Comparison of ENCODE assay signal across 17 cellular contexts in genomic region chr1:29668761-29669487, GRCh38.
"Had no signal": no experiment of that assay in that cellular context is flagged by ENCODE, and none has a peak within 500 bp of the region (broad histone marks: within the 10 kb centered on the region; RNA-seq: fewer than 3 reads in every experiment).

No MANE protein-coding gene starts in this region.

- H3K4me3 Mint-ChIP-seq: activated B cell treated with CpG ODN at 0.5 μM for 24 hours; activated naive CD8-positive, alpha-beta T cell treated with anti-CD3 and anti-CD28 coated beads for 36 hours; activated T-helper 1 cell treated with anti-CD3 and anti-CD28 coated beads, Interleukin-12 subunit alpha, Interleukin-12 subunit beta, Interleukin-2, Interleukin-4 antibody, amounts not matched to agents 30 ng/mL and 10 ng/mL and 1 ng/mL, durations not matched to agents 14 hours and 24 hours and 36 hours; dendritic cell treated with granulocyte-macrophage colony-stimulating factor and Interleukin-4, amounts not matched to agents 40 ng/mL and 50 ng/mL, for 4 days had no signal

- H3K9me3 ChIP-seq: body of pancreas, gastroesophageal sphincter, heart right ventricle, transverse colon had no signal

- H3K27ac ChIP-seq: body of pancreas, epithelial cell of prostate, gastroesophageal sphincter, heart right ventricle, transverse colon had no signal

- H3K36me3 Mint-ChIP-seq: activated naive CD8-positive, alpha-beta T cell treated with anti-CD3 and anti-CD28 coated beads for 36 hours had no signal

- H3K4me1 ChIP-seq: body of pancreas, gastroesophageal sphincter, heart right ventricle, transverse colon had no signal

- H3K27ac Mint-ChIP-seq: activated B cell treated with CpG ODN at 0.5 μM for 24 hours; activated naive CD8-positive, alpha-beta T cell treated with anti-CD3 and anti-CD28 coated beads for 36 hours; activated T-helper 1 cell treated with anti-CD3 and anti-CD28 coated beads, Interleukin-12 subunit alpha, Interleukin-12 subunit beta, Interleukin-2, Interleukin-4 antibody, amounts not matched to agents 30 ng/mL and 10 ng/mL and 1 ng/mL, durations not matched to agents 14 hours and 24 hours and 36 hours; dendritic cell treated with granulocyte-macrophage colony-stimulating factor and Interleukin-4, amounts not matched to agents 40 ng/mL and 50 ng/mL, for 4 days had no signal

- H3K9me3 Mint-ChIP-seq: activated B cell treated with CpG ODN at 0.5 μM for 24 hours; activated naive CD8-positive, alpha-beta T cell treated with anti-CD3 and anti-CD28 coated beads for 36 hours; activated T-helper 1 cell treated with anti-CD3 and anti-CD28 coated beads, Interleukin-12 subunit alpha, Interleukin-12 subunit beta, Interleukin-2, Interleukin-4 antibody, amounts not matched to agents 30 ng/mL and 10 ng/mL and 1 ng/mL, durations not matched to agents 14 hours and 24 hours and 36 hours; dendritic cell treated with granulocyte-macrophage colony-stimulating factor and Interleukin-4, amounts not matched to agents 40 ng/mL and 50 ng/mL, for 4 days had no signal

- DNase-seq: activated B cell treated with CpG ODN at 0.5 μM for 24 hours; activated CD4-positive, alpha-beta T cell treated with anti-CD3 and anti-CD28 coated beads for 48 hours; activated naive CD8-positive, alpha-beta T cell treated with anti-CD3 and anti-CD28 coated beads for 36 hours; amygdala; body of pancreas; effector memory CD4-positive, alpha-beta T cell; heart right ventricle; right cardiac atrium; small intestine; stimulated activated CD4-positive, alpha-beta T cell treated with anti-CD3 and anti-CD28 coated beads, Interleukin-4, amount 100 ng/mL, for 24 hours; stimulated activated naive CD8-positive, alpha-beta T cell treated with anti-CD3 and anti-CD28 coated beads, Interleukin-15, Interleukin-2, amounts not matched to agents 100 U/mL and 50 U/mL, for 24 hours; T-helper 2 cell; transverse colon had no signal

- H3K27me3 ChIP-seq: body of pancreas had no signal

- ATAC-seq: body of pancreas; gastroesophageal sphincter; heart right ventricle; stimulated activated naive CD8-positive, alpha-beta T cell treated with anti-CD3 and anti-CD28 coated beads, Interleukin-15, Interleukin-2, amounts not matched to agents 100 U/mL and 50 U/mL, for 24 hours had no signal

- H3K4me1 Mint-ChIP-seq: activated B cell treated with CpG ODN at 0.5 μM for 24 hours; activated naive CD8-positive, alpha-beta T cell treated with anti-CD3 and anti-CD28 coated beads for 36 hours had no signal

- H3K4me3 ChIP-seq: body of pancreas, gastroesophageal sphincter, heart right ventricle, transverse colon had no signal

- H3K36me3 ChIP-seq: gastroesophageal sphincter, heart right ventricle, transverse colon had no signal
